Comparison of ENCODE assay signal across 17 cellular contexts in the genomic region with DNA sequence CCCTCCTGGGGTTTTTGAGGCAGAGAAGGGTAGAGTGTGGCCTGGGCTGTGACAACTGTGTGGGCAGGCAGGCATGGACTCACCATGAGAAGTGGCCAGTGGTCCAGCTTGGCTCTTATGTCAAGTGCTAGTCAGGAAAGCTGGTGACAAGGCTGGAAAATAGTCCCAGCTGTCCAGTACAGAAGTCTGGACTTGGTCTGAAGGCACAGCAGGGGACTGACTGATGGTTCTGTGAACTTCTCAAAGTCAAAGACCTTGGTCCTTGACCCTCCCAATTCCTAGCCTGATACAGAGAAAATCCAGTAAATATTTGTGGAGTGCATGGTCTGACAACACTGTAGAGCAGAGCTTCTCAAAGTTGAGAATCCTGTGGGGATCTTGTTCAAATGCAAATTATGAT. TPM values are rescaled to one million over a fixed set of nuclear protein-coding genes. Genes with fewer than 3 reads are reported as not detected.
DNase-seq lines count a peak whose midpoint lies in the region; ATAC-seq and TF ChIP-seq lines count a peak whose summit lies in the region.
"Had no signal": no experiment of that assay in that cellular context is flagged by ENCODE, and none has a peak within 500 bp of the region (broad histone marks: within the 10 kb centered on the region; RNA-seq: fewer than 3 reads in every experiment).

No MANE protein-coding gene starts in this region.

- ATAC-seq in psoas muscle, result no peak
- no peak for ATAC-seq in HG03095 (IDR thresholded peaks at IDR 0.05; ENCODE audit: unreplicated experiment)

- peaks cover 68% of the 10 kb centered on the region for H3K4me1 ChIP-seq in OCI-LY3 (ENCODE audit: low read length)
- peaks cover 7% of the 10 kb centered on the region for H3K4me1 ChIP-seq in endocrine pancreas (ENCODE audit: control insufficient read depth, insufficient read depth, low read length)
- H3K4me1 ChIP-seq in psoas muscle, result peaks cover 27% of the 10 kb centered on the region

- peak overlapping the region; percentile 35; the same call in 1 of the 2 replicates for H3K4me3 ChIP-seq in GM08714 (ENCODE audit: low read length)
- H3K4me3 ChIP-seq in OCI-LY3 (ENCODE audit: low read length), result peak overlapping the region; percentile 94
- H3K4me3 ChIP-seq in endocrine pancreas (ENCODE audit: control insufficient read depth, insufficient read depth, low read length), result peak overlapping the region; percentile 54
- H3K4me3 ChIP-seq in psoas muscle, result peak overlapping the region; percentile 84

- peak overlapping the region; percentile 95 for H3K4me2 ChIP-seq in OCI-LY3 (ENCODE audit: low read length)

- intact Hi-C loops in psoas muscle (cut with DNase I), result no loop called here

- H4K20me1 ChIP-seq in OCI-LY3 (ENCODE audit: insufficient read depth, low read length), result peaks cover 14% of the 10 kb centered on the region

- peaks cover 7% of the 10 kb centered on the region for H3K36me3 ChIP-seq in OCI-LY3 (replicated peaks; ENCODE audit: low read depth, low read length)
- no peaks in the 10 kb centered on the region for H3K36me3 ChIP-seq in endocrine pancreas (ENCODE audit: control insufficient read depth, insufficient read depth, low read length)
- no peaks in the 10 kb centered on the region for H3K36me3 ChIP-seq in psoas muscle (ENCODE audit: insufficient read depth in 1 of 2, low read depth in 1 of 2)
- H3K36me3 ChIP-seq: prostate gland, transverse colon had no signal

- peaks cover 64% of the 10 kb centered on the region for H3K79me2 ChIP-seq in OCI-LY3 (ENCODE audit: low read length)

- H3K27me3 ChIP-seq in OCI-LY3 (ENCODE audit: low read depth, low read length) (no peaks in the 10 kb centered on the region), endocrine pancreas (ENCODE audit: control insufficient read depth, insufficient read depth, low read length) (no peaks in the 10 kb centered on the region), psoas muscle (ENCODE audit: insufficient read depth in 3 of 3, low read length in 2 of 3) (no peaks in the 10 kb centered on the region)
- H3K27me3 ChIP-seq: transverse colon had no signal

- H3K9me3 ChIP-seq in OCI-LY3 (ENCODE audit: insufficient read depth, low read length) (no peaks in the 10 kb centered on the region), endocrine pancreas (ENCODE audit: control insufficient read depth, low read length) (no peaks in the 10 kb centered on the region), psoas muscle (no peaks in the 10 kb centered on the region)
- H3K9me3 ChIP-seq: prostate gland, transverse colon had no signal

- H3K9ac ChIP-seq in OCI-LY3 (ENCODE audit: low read length) (peak overlapping the region; percentile 97), endocrine pancreas (ENCODE audit: control insufficient read depth, insufficient read depth, low read length) (no peak overlapping the region)

- no peak overlapping the region for H2AFZ ChIP-seq in OCI-LY3 (ENCODE audit: low read depth, low read length)

- no peak for TF ChIP-seq CTCF in OCI-LY3 (IDR thresholded peaks at IDR 0.05; ENCODE audit: low read depth, low read length)
- TF ChIP-seq CTCF in psoas muscle (IDR thresholded peaks at IDR 0.05), result no peak

- H3K27ac ChIP-seq in OCI-LY3 (ENCODE audit: low read length) (no peak overlapping the region), psoas muscle (no peak overlapping the region)
- H3K27ac ChIP-seq: prostate gland, transverse colon had no signal

- no peak for DNase-seq in psoas muscle
- DNase-seq in SW480 (ENCODE audit: low spot score), result no peak
- no peak for DNase-seq in NCI-H1048 (lab: John Stamatoyannopoulos, UW)
- DNase-seq in stimulated activated CD4-positive, alpha-beta T cell treated with anti-CD3 and anti-CD28 coated beads, Interleukin-2, amount 100 ng/mL, for 48 hours, result no peak
- DNase-seq: activated CD4-positive, alpha-beta memory T cell treated with anti-CD3 and anti-CD28 coated beads, Interleukin-2, amount 10 ng/mL, durations not matched to agents 7 days and 5 days; C1 segment of cervical spinal cord; central memory CD4-positive, alpha-beta T cell; midbrain; NCI-H2081 treated with DMSO at 0.1 percent for 48 hours; SHP77 treated with DMSO at 0.1 percent for 48 hours; transverse colon had no signal

RNA-seq across cellular contexts. Expression of a gene that starts 1.7 kb away (rescaled TPM):
- total RNA-seq in psoas muscle, result 10 to 100 TPM; 19.7 to 54.8 (median 32.5) TPM
- polyA plus RNA-seq in psoas muscle, result 10 to 100 TPM in 2 of 3 donors, 1 to 10 TPM in 1; 7.4 to 19.0 (median 14.6) TPM

RNA-seq across cellular contexts. Expression of a gene that starts 30.2 kb away (rescaled TPM):
- total RNA-seq in psoas muscle, result 1 to 10 TPM; 1.1 to 7.2 (median 1.6) TPM
- polyA plus RNA-seq in psoas muscle, result 1 to 10 TPM in 2 of 3 donors, under 1 TPM in 1; 0.81 to 1.5 (median 1.1) TPM
- total RNA-seq: activated CD4-positive, alpha-beta memory T cell treated with anti-CD3 and anti-CD28 coated beads, Interleukin-2, amount 10 ng/mL, durations not matched to agents 7 days and 5 days; MCF 10A had no signal

Comparison
In these comparisons a context has a peak if more than half of its experiments do, and no peak if none do; other contexts are left out.
1. H3K4me3 ChIP-seq: peak in every context shown above with its lines; median percentile 94 in OCI-LY3; 84 in psoas muscle; 54 in endocrine pancreas; 35 in GM08714.